1 cellular context compared by ENCODE assay signal in the genomic region with DNA sequence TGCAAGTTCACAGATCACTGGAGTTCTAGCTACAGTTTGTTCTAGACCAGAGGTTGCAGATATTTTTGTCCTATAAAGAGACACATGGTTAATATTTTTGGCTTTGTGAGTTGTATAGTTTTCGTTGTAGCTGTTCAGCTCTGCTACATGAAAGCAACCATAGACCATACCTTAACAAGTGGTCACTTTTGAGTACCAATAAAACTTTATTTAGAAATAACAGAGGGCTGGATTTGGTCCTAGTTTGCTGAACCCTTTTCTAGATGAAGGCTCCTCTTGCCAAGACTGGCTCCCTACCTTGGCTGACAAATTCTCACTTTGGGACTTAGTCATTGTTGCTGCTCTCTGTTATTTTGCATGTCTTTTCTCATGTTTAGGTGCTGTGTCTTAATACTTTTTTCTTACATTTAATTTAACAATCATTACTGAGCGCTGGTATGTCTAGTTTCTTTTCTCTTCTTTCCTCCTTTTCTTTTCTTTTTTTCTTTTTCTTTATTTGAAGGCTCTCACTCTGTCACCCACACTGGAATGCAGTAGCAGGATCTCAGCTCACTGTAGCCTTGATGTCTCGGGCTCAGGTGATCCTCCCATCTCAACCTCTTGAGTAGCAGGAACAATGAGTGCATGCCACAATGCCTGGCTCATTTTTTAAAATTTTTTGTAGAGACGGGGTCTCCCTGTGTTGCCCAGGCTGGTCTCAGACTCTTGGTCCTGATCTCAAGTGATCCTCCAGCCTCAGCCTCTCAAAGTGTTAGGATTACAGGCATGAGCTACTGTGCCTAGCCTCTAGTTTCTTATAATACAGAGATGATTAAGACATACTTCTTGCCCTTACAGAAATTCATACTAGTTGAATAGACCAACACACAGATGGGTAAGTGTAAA.
TF ChIP-seq lines count a peak whose summit lies in the region.

No MANE protein-coding gene starts in this region.

TF ChIP-seq in GM12878, 131 proteins besides CTCF, POLR2A, EP300 and RAD21:
- TF ChIP-seq, protein P1, sequence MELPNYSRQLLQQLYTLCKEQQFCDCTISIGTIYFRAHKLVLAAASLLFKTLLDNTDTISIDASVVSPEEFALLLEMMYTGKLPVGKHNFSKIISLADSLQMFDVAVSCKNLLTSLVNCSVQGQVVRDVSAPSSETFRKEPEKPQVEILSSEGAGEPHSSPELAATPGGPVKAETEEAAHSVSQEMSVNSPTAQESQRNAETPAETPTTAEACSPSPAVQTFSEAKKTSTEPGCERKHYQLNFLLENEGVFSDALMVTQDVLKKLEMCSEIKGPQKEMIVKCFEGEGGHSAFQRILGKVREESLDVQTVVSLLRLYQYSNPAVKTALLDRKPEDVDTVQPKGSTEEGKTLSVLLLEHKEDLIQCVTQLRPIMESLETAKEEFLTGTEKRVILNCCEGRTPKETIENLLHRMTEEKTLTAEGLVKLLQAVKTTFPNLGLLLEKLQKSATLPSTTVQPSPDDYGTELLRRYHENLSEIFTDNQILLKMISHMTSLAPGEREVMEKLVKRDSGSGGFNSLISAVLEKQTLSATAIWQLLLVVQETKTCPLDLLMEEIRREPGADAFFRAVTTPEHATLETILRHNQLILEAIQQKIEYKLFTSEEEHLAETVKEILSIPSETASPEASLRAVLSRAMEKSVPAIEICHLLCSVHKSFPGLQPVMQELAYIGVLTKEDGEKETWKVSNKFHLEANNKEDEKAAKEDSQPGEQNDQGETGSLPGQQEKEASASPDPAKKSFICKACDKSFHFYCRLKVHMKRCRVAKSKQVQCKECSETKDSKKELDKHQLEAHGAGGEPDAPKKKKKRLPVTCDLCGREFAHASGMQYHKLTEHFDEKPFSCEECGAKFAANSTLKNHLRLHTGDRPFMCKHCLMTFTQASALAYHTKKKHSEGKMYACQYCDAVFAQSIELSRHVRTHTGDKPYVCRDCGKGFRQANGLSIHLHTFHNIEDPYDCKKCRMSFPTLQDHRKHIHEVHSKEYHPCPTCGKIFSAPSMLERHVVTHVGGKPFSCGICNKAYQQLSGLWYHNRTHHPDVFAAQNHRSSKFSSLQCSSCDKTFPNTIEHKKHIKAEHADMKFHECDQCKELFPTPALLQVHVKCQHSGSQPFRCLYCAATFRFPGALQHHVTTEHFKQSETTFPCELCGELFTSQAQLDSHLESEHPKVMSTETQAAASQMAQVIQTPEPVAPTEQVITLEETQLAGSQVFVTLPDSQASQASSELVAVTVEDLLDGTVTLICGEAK (IDR thresholded peaks at IDR 0.05; ENCODE audit: borderline replicate concordance), result peak; percentile 95; the same call in 1 of the 2 replicates
- TF ChIP-seq GABPA (IDR thresholded peaks at IDR 0.05; ENCODE audit: low read depth) (no peak), BACH1 (IDR thresholded peaks at IDR 0.05; ENCODE audit: borderline replicate concordance) (no peak)
